In the genomic region with DNA sequence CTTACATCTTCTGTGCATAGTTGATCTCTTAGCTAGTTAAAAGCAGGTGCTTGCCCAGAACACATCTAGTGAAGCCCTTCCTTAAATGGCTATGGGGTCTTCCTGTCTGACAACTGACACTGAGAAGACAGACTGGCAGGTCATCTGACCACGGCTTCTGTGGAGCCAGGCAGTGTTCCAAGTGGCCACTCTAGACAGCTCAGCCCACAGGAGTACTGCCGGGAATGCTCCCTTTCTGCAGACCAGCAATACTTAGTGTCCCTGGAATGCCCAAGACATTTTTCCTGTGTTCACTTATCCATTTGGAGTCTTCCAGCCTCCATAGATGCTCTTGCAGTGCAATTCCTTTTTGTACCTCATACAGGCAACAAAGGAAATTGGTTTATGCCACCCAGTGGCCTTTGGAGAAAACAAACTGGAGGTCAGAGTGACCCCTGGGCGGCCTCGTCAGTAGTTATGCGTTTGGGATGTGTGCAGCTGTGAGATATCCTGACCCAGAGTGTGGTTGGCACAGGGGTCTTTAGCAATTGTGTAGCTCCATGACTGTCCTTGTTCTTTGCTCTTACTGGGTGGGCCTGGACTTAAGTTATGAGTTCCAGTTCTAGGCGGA, we compare ENCODE assay signal across 24 cellular contexts.
DNase-seq lines count a peak whose midpoint lies in the region; ATAC-seq and TF ChIP-seq lines count a peak whose summit lies in the region.
"Had no signal": no experiment of that assay in that cellular context is flagged by ENCODE, and none has a peak within 500 bp of the region (broad histone marks: within the 10 kb centered on the region; RNA-seq: fewer than 3 reads in every experiment).

No MANE protein-coding gene starts in this region.

- H3K9me3 ChIP-seq in BE2C, result no peaks in the 10 kb centered on the region
- no peaks in the 10 kb centered on the region for H3K9me3 ChIP-seq in heart left ventricle
- no peaks in the 10 kb centered on the region for H3K9me3 ChIP-seq in Peyer's patch
- H3K9me3 ChIP-seq: transverse colon had no signal

- H3K4me3 Mint-ChIP-seq in natural killer cell, result no peak overlapping the region
- H3K4me3 Mint-ChIP-seq: activated CD4-positive, alpha-beta memory T cell treated with anti-CD3 and anti-CD28 coated beads for 36 hours; CD14-positive monocyte; effector memory CD8-positive, alpha-beta T cell; stimulated activated naive B cell treated with anti-CD40 and anti-IgM and Interleukin-4, amounts not matched to agents 10 μg/mL and 1 μg/mL and 100 μg/mL, for 72 hours; T-helper 17 cell had no signal

- TF ChIP-seq POLR2A in heart left ventricle (IDR thresholded peaks at IDR 0.05), result no peak
- no peak for TF ChIP-seq POLR2A in Peyer's patch (IDR thresholded peaks at IDR 0.05)

- TF ChIP-seq CTCF in BE2C (IDR thresholded peaks at IDR 0.05; ENCODE audit: low read depth, low read length) (peak; percentile 8; the same call in 1 of the 2 replicates), heart left ventricle (IDR thresholded peaks at IDR 0.05) (peak in 2 of 12 donors; percentile 7 to 15), Peyer's patch (IDR thresholded peaks at IDR 0.05) (no peak), natural killer cell (IDR thresholded peaks at IDR 0.05) (no peak)

- H3K4me3 ChIP-seq in BE2C (ENCODE audit: low read depth, low read length) (no peak overlapping the region), heart left ventricle (no peak overlapping the region), Peyer's patch (no peak overlapping the region)
- H3K4me3 ChIP-seq: transverse colon had no signal

- no peak overlapping the region for H3K27ac Mint-ChIP-seq in natural killer cell
- H3K27ac Mint-ChIP-seq: activated CD4-positive, alpha-beta memory T cell treated with anti-CD3 and anti-CD28 coated beads for 36 hours; stimulated activated naive B cell treated with anti-CD40 and anti-IgM and Interleukin-4, amounts not matched to agents 10 μg/mL and 1 μg/mL and 100 μg/mL, for 72 hours; T-helper 17 cell had no signal

- DNase-seq in BE2C (no peak), OCI-M1 (lab: John Stamatoyannopoulos, UW) (peak; percentile 15), heart left ventricle (peak in 1 of 5 donors; percentile 49), myocyte (ENCODE audit: low read depth) (peak; percentile 91), GOT3 (lab: John Stamatoyannopoulos, UW) (no peak), pons (ENCODE audit: low spot score) (no peak), Peyer's patch (no peak), natural killer cell (no peak)
- DNase-seq: activated CD4-positive, alpha-beta memory T cell treated with anti-CD3 and anti-CD28 coated beads for 36 hours; activated naive CD4-positive, alpha-beta T cell; amniotic stem cell; cerebellar nuclear complex; effector memory CD8-positive, alpha-beta T cell; left cardiac atrium; NCI-H1417 treated with DMSO at 0.1 percent for 48 hours; nucleus accumbens; SHP77 treated with DMSO at 0.1 percent for 48 hours; stimulated activated naive B cell treated with anti-CD40 and anti-IgM and Interleukin-4, amounts not matched to agents 10 μg/mL and 1 μg/mL and 100 μg/mL, for 72 hours; T-helper 17 cell; transverse colon had no signal

- H3K27me3 ChIP-seq in BE2C (no peaks in the 10 kb centered on the region), heart left ventricle (no peaks in the 10 kb centered on the region), Peyer's patch (no peaks in the 10 kb centered on the region)
- H3K27me3 ChIP-seq: transverse colon had no signal

- H3K4me1 ChIP-seq in BE2C (peaks cover 16% of the 10 kb centered on the region), heart left ventricle (peaks cover 0 to 60% (median 30%) of the 10 kb centered on the region in 12 donors), Peyer's patch (no peaks in the 10 kb centered on the region)

- ATAC-seq in heart left ventricle (peak in 3 of 4 donors; percentile 23 to 38 (median 36)), natural killer cell (no peak)
- ATAC-seq: effector memory CD8-positive, alpha-beta T cell; HCT116; sciatic nerve; stimulated activated naive B cell treated with anti-CD40 and anti-IgM and Interleukin-4, amounts not matched to agents 10 μg/mL and 1 μg/mL and 100 μg/mL, for 72 hours; T-helper 17 cell had no signal

- no peaks in the 10 kb centered on the region for H3K36me3 ChIP-seq in BE2C
- peaks cover 0 to 42% (median 29%) of the 10 kb centered on the region in 9 donors for H3K36me3 ChIP-seq in heart left ventricle
- H3K36me3 ChIP-seq in Peyer's patch, result peaks cover 0 to 1% (median 0%) of the 10 kb centered on the region in 3 donors
- H3K36me3 ChIP-seq: transverse colon had no signal

- 52 to 65% (median 56%) methylated on average over 6 of the region's 6 CpGs for WGBS in heart left ventricle, 4 donors

- intact Hi-C loops in heart left ventricle (cut with DNase I), result loop anchor here in 1 of 10 donors (10.0 kb wide), 1 partner anchor 73 kb away; no protein-coding TSS in a partner anchor
- intact Hi-C loops in natural killer cell (cut with micrococcal nuclease), result no loop called here

- H3K36me3 Mint-ChIP-seq in natural killer cell, result peaks cover 11% of the 10 kb centered on the region
- H3K36me3 Mint-ChIP-seq: stimulated activated naive B cell treated with anti-CD40 and anti-IgM and Interleukin-4, amounts not matched to agents 10 μg/mL and 1 μg/mL and 100 μg/mL, for 72 hours had no signal

- H3K27ac ChIP-seq in heart left ventricle (peak overlapping the region in 6 of 12 donors; percentile 8 to 54 (median 26)), Peyer's patch (no peak overlapping the region)
- H3K27ac ChIP-seq: transverse colon, WERI-Rb-1 had no signal

- peaks cover 0 to 5% of the 10 kb centered on the region in 2 donors for H3K4me1 Mint-ChIP-seq in natural killer cell
- H3K4me1 Mint-ChIP-seq: CD14-positive monocyte; stimulated activated naive B cell treated with anti-CD40 and anti-IgM and Interleukin-4, amounts not matched to agents 10 μg/mL and 1 μg/mL and 100 μg/mL, for 72 hours had no signal

- H3K9me3 Mint-ChIP-seq in natural killer cell, result no peaks in the 10 kb centered on the region
- H3K9me3 Mint-ChIP-seq: CD14-positive monocyte; effector memory CD8-positive, alpha-beta T cell; stimulated activated naive B cell treated with anti-CD40 and anti-IgM and Interleukin-4, amounts not matched to agents 10 μg/mL and 1 μg/mL and 100 μg/mL, for 72 hours had no signal

- no peaks in the 10 kb centered on the region for H3K27me3 Mint-ChIP-seq in natural killer cell (ENCODE audit: low read depth in 2 of 2)
- H3K27me3 Mint-ChIP-seq: activated CD4-positive, alpha-beta memory T cell treated with anti-CD3 and anti-CD28 coated beads for 36 hours; effector memory CD8-positive, alpha-beta T cell; stimulated activated naive B cell treated with anti-CD40 and anti-IgM and Interleukin-4, amounts not matched to agents 10 μg/mL and 1 μg/mL and 100 μg/mL, for 72 hours; T-helper 17 cell had no signal

Comparison
In these comparisons a context has a peak if more than half of its experiments do, and no peak if none do; other contexts are left out.
1. DNase-seq: peak in OCI-M1 (single experiment) and myocyte (single experiment); none in BE2C (single experiment), GOT3 (single experiment), pons (single experiment), Peyer's patch (0 of 3) and natural killer cell (single experiment).
2. ATAC-seq: peak in heart left ventricle (3 of 4); none in natural killer cell (0 of 3).